24 cellular contexts compared by ENCODE assay signal in genomic region chr15:93143186-93143585, GRCh38.
"Had no signal": no experiment of that assay in that cellular context is flagged by ENCODE, and none has a peak within 500 bp of the region (broad histone marks: within the 10 kb centered on the region; RNA-seq: fewer than 3 reads in every experiment).

No MANE protein-coding gene starts in this region.

- H3K9me3 Mint-ChIP-seq: dendritic cell treated with granulocyte-macrophage colony-stimulating factor and Interleukin-4, amounts not matched to agents 40 ng/mL and 50 ng/mL, for 4 days; effector memory CD8-positive, alpha-beta T cell; endodermal cell had no signal

- H3K9me3 ChIP-seq: colonic mucosa, esophagus squamous epithelium, gastrocnemius medialis, heart right ventricle, left lung, lower lobe of right lung, mucosa of descending colon had no signal

- H3K27me3 Mint-ChIP-seq: effector memory CD8-positive, alpha-beta T cell had no signal

- H3K27ac Mint-ChIP-seq: dendritic cell treated with granulocyte-macrophage colony-stimulating factor and Interleukin-4, amounts not matched to agents 40 ng/mL and 50 ng/mL, for 4 days; endodermal cell; mesothelial cell of epicardium had no signal

- H3K4me3 Mint-ChIP-seq: dendritic cell treated with granulocyte-macrophage colony-stimulating factor and Interleukin-4, amounts not matched to agents 40 ng/mL and 50 ng/mL, for 4 days; endodermal cell; mesothelial cell of epicardium had no signal

- H3K4me1 Mint-ChIP-seq: mesothelial cell of epicardium had no signal

- H3K27me3 ChIP-seq: colonic mucosa, esophagus squamous epithelium, gastrocnemius medialis, heart right ventricle, left lung had no signal

- H3K36me3 ChIP-seq: colonic mucosa, esophagus squamous epithelium, gastrocnemius medialis, heart right ventricle, left lung, lower lobe of right lung had no signal

- ATAC-seq: effector memory CD8-positive, alpha-beta T cell; esophagus mucosa; gastrocnemius medialis; heart right ventricle; left cardiac atrium; left lung; left ventricle myocardium superior; lower lobe of right lung; mucosa of descending colon had no signal

- H3K27ac ChIP-seq: colonic mucosa, epithelial cell of prostate, esophagus squamous epithelium, gastrocnemius medialis, heart right ventricle, left lung, lower lobe of right lung had no signal

- H3K4me3 ChIP-seq: colonic mucosa, esophagus squamous epithelium, gastrocnemius medialis, heart right ventricle, left lung, lower lobe of right lung, mucosa of descending colon had no signal

- H3K36me3 Mint-ChIP-seq: mesothelial cell of epicardium had no signal

- H3K4me1 ChIP-seq: colonic mucosa, esophagus squamous epithelium, left lung, lower lobe of right lung had no signal

- DNase-seq: colonic mucosa; cortex of kidney; effector CD8-positive, alpha-beta T cell; effector memory CD8-positive, alpha-beta T cell; endodermal cell; erythroblast; esophagus squamous epithelium; foreskin fibroblast; foreskin melanocyte; gastrocnemius medialis; glutamatergic neuron; head of caudate nucleus; heart right ventricle; hippocampal formation; left cardiac atrium; left lung; left ventricle myocardium superior; lower lobe of right lung; mesenchymal stem cell; mucosa of descending colon had no signal
